Comparison of ENCODE assay signal across 13 cellular contexts in genomic region chr5:43702293-43702692, GRCh38.
"Had no signal": no experiment of that assay in that cellular context is flagged by ENCODE, and none has a peak within 500 bp of the region (broad histone marks: within the 10 kb centered on the region; RNA-seq: fewer than 3 reads in every experiment).

No MANE protein-coding gene starts in this region.

- H3K27ac ChIP-seq: KMS-11, RWPE1 had no signal

- H3K9me3 ChIP-seq: SK-N-SH had no signal

- DNase-seq: Kasumi-1; MM.1S; MV-4-11; NCI-H1048; NCI-H1417 treated with DMSO at 0.1 percent for 48 hours; NCI-H226; NCI-H510A; NK-92 treated with Interleukin-12 subunit alpha and Interleukin-12 subunit beta, amount 100 ng/mL, for 24 hours; PC-3; SHP77 had no signal
